Comparison of ENCODE assay signal across 33 cellular contexts in genomic region chr5:3099954-3100353, GRCh38.
"Had no signal": no experiment of that assay in that cellular context is flagged by ENCODE, and none has a peak within 500 bp of the region (broad histone marks: within the 10 kb centered on the region; RNA-seq: fewer than 3 reads in every experiment).

No MANE protein-coding gene starts in this region.

- ATAC-seq: activated CD8-positive, alpha-beta memory T cell treated with anti-CD3 and anti-CD28 coated beads, Interleukin-2, amount 10 ng/mL, durations not matched to agents 7 days and 5 days; activated naive CD8-positive, alpha-beta T cell treated with anti-CD3 and anti-CD28 coated beads, Interleukin-2, amount 50 U/mL, for 24 hours had no signal

- H3K4me3 ChIP-seq: MG63 had no signal

- H3K36me3 Mint-ChIP-seq: activated CD8-positive, alpha-beta memory T cell treated with anti-CD3 and anti-CD28 coated beads, Interleukin-2, amount 10 ng/mL, durations not matched to agents 7 days and 5 days; activated naive CD8-positive, alpha-beta T cell had no signal

- H3K27ac ChIP-seq: brain microvascular endothelial cell, VCaP had no signal

- H3K4me3 Mint-ChIP-seq: activated CD4-positive, alpha-beta memory T cell treated with anti-CD3 and anti-CD28 coated beads, Interleukin-2, amount 10 ng/mL, durations not matched to agents 7 days and 5 days; activated CD8-positive, alpha-beta memory T cell treated with anti-CD3 and anti-CD28 coated beads, Interleukin-2, amount 10 ng/mL, durations not matched to agents 7 days and 5 days; activated naive CD4-positive, alpha-beta T cell treated with anti-CD3 and anti-CD28 coated beads, Interleukin-2, amount 10 ng/mL, durations not matched to agents 7 days and 5 days; activated naive CD8-positive, alpha-beta T cell; activated naive CD8-positive, alpha-beta T cell treated with anti-CD3 and anti-CD28 coated beads, Interleukin-2, amount 50 U/mL, for 24 hours had no signal

- DNase-seq: activated CD4-positive, alpha-beta memory T cell treated with anti-CD3 and anti-CD28 coated beads, Interleukin-2, amount 10 ng/mL, durations not matched to agents 7 days and 5 days; activated CD4-positive, alpha-beta T cell treated with anti-CD3 and anti-CD28 coated beads for 1 hour; activated CD4-positive, alpha-beta T cell treated with anti-CD3 and anti-CD28 coated beads for 48 hours; activated CD4-positive, CD25-positive, alpha-beta regulatory T cell; activated CD8-positive, alpha-beta memory T cell treated with anti-CD3 and anti-CD28 coated beads for 24 hours; activated CD8-positive, alpha-beta memory T cell treated with anti-CD3 and anti-CD28 coated beads, Interleukin-2, amount 10 ng/mL, durations not matched to agents 7 days and 5 days; activated CD8-positive, alpha-beta memory T cell treated with anti-CD3 and anti-CD28 coated beads, Interleukin-2, amount 50 U/mL, for 48 hours; activated effector memory CD4-positive, alpha-beta T cell treated with Interleukin-2 at 50 U/mL for 16 hours; activated naive CD4-positive, alpha-beta T cell treated with anti-CD3 and anti-CD28 coated beads, Interleukin-2, amount 10 ng/mL, durations not matched to agents 7 days and 5 days; activated naive CD8-positive, alpha-beta T cell treated with anti-CD3 and anti-CD28 coated beads, Interleukin-2, amount 50 U/mL, for 24 hours; activated T-cell treated with anti-CD3 and anti-CD28 coated beads, Interleukin-2, amount 50 U/mL, for 48 hours; aorta; brain microvascular endothelial cell; Kasumi-1; MG63; NCI-H1092; NCI-H1436 treated with DMSO at 0.1 percent for 48 hours; NCI-H187; NCI-H2029 treated with DMSO at 0.1 percent for 48 hours; NCI-H2107; NCI-H2171; NCI-H510A; NCI-H526; NCI-H748 treated with DMSO at 0.1 percent for 48 hours; NK-92 treated with Interleukin-12 subunit alpha and Interleukin-12 subunit beta, amount 100 ng/mL, for 24 hours; OCI-M1; Right ventricle myocardium superior; SW 1271; T-helper 1 cell; T-helper 2 cell; T-helper 9 cell had no signal

- H3K9me3 Mint-ChIP-seq: activated naive CD8-positive, alpha-beta T cell treated with anti-CD3 and anti-CD28 coated beads, Interleukin-2, amount 50 U/mL, for 24 hours had no signal

- H3K27ac Mint-ChIP-seq: activated CD4-positive, alpha-beta memory T cell treated with anti-CD3 and anti-CD28 coated beads, Interleukin-2, amount 10 ng/mL, durations not matched to agents 7 days and 5 days; activated CD8-positive, alpha-beta memory T cell treated with anti-CD3 and anti-CD28 coated beads, Interleukin-2, amount 10 ng/mL, durations not matched to agents 7 days and 5 days; activated naive CD4-positive, alpha-beta T cell treated with anti-CD3 and anti-CD28 coated beads, Interleukin-2, amount 10 ng/mL, durations not matched to agents 7 days and 5 days; activated naive CD8-positive, alpha-beta T cell; activated naive CD8-positive, alpha-beta T cell treated with anti-CD3 and anti-CD28 coated beads, Interleukin-2, amount 50 U/mL, for 24 hours had no signal

- H3K27me3 ChIP-seq: brain microvascular endothelial cell had no signal

- H3K9me3 ChIP-seq: MG63 had no signal

- H3K36me3 ChIP-seq: brain microvascular endothelial cell, MG63 had no signal

- H3K4me1 Mint-ChIP-seq: activated CD4-positive, alpha-beta memory T cell treated with anti-CD3 and anti-CD28 coated beads, Interleukin-2, amount 10 ng/mL, durations not matched to agents 7 days and 5 days; activated CD8-positive, alpha-beta memory T cell treated with anti-CD3 and anti-CD28 coated beads, Interleukin-2, amount 10 ng/mL, durations not matched to agents 7 days and 5 days; activated naive CD4-positive, alpha-beta T cell treated with anti-CD3 and anti-CD28 coated beads, Interleukin-2, amount 10 ng/mL, durations not matched to agents 7 days and 5 days; activated naive CD8-positive, alpha-beta T cell treated with anti-CD3 and anti-CD28 coated beads, Interleukin-2, amount 50 U/mL, for 24 hours had no signal
